Comparison of ENCODE assay signal across 18 cellular contexts in the genomic region with DNA sequence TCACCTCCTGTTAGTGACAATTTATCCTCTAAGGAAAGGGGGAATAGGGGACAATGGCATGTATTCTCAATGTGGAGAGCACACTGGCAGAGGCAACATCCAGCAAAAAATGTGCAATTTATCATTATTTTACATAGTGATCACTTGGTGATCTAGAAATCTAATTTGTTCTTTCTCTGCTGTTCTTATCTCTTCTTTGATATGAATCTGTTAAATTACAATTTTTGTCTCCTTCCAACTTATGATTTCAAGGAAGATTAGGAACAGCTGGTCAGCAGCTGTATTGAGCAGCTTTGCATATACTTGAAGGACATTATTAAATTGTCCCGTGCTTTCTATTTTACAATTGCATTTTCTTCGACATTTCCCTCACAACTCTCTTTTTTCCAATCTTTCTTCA.
"Had no signal": no experiment of that assay in that cellular context is flagged by ENCODE, and none has a peak within 500 bp of the region (broad histone marks: within the 10 kb centered on the region; RNA-seq: fewer than 3 reads in every experiment).

No MANE protein-coding gene starts in this region.

- H3K4me1 ChIP-seq: foreskin keratinocyte, gastroesophageal sphincter, left lung, lower lobe of right lung had no signal

- H3K27ac Mint-ChIP-seq: naive B cell had no signal

- H3K4me3 ChIP-seq: coronary artery, esophagus muscularis mucosa, gastroesophageal sphincter, heart left ventricle, left lung, lower lobe of right lung, mucosa of descending colon had no signal

- H3K9me3 ChIP-seq: esophagus muscularis mucosa, gastroesophageal sphincter, heart left ventricle, left lung, lower lobe of right lung, mucosa of descending colon had no signal

- H3K27me3 ChIP-seq: dorsolateral prefrontal cortex, esophagus muscularis mucosa, foreskin keratinocyte, gastroesophageal sphincter, heart left ventricle, left lung had no signal

- DNase-seq: cerebellar nuclear complex; dermis blood vessel endothelial cell; dorsolateral prefrontal cortex; effector CD4-positive, alpha-beta T cell; effector memory CD4-positive, alpha-beta T cell; foreskin keratinocyte; heart left ventricle; left cardiac atrium; left lung; left ventricle myocardium superior; lower lobe of right lung; mesenchymal stem cell; mucosa of descending colon; naive B cell had no signal

- H3K36me3 ChIP-seq: esophagus muscularis mucosa, gastroesophageal sphincter, heart left ventricle, left lung, lower lobe of right lung had no signal

- H3K4me1 Mint-ChIP-seq: naive B cell had no signal

- H3K27me3 Mint-ChIP-seq: naive B cell had no signal

- H3K36me3 Mint-ChIP-seq: naive B cell had no signal

- ATAC-seq: foreskin keratinocyte, gastroesophageal sphincter, heart left ventricle, left cardiac atrium, left lung, left ventricle myocardium superior, lower lobe of right lung, mucosa of descending colon had no signal

- H3K27ac ChIP-seq: coronary artery, epithelial cell of prostate, esophagus muscularis mucosa, foreskin keratinocyte, gastroesophageal sphincter, heart left ventricle, left lung, lower lobe of right lung had no signal
